Comparison of ENCODE assay signal across 26 cellular contexts in the genomic region with DNA sequence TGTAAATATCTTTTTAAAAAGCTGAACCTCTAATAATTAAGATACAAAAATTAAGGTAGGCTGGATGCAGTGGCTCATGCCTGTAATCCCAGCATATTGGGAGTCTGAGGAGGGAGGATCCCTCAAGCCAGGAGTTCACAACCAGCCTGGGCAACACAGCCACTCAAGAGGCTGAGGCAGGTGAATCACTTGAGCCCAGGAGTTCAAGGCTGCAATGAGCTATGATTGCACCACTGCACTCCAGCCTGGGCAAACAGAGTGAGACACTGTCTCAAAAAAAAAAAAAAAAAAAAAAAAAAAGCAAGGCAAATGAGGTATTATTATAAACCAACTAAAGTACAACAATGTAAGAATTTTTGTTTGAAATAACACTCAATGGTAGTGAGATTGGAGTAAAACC. TPM values are rescaled to one million over a fixed set of nuclear protein-coding genes. Genes with fewer than 3 reads are reported as not detected.
"Had no signal": no experiment of that assay in that cellular context is flagged by ENCODE, and none has a peak within 500 bp of the region (broad histone marks: within the 10 kb centered on the region; RNA-seq: fewer than 3 reads in every experiment).

No MANE protein-coding gene starts in this region.

- H3K9me3 ChIP-seq: body of pancreas, gastroesophageal sphincter, tibial nerve had no signal

- H3K27me3 ChIP-seq: body of pancreas, gastroesophageal sphincter, tibial nerve had no signal

- H3K36me3 ChIP-seq: gastroesophageal sphincter, tibial nerve had no signal

- DNase-seq: activated CD4-positive, alpha-beta T cell treated with anti-CD3 and anti-CD28 coated beads for 36 hours; activated CD4-positive, CD25-positive, alpha-beta regulatory T cell; activated CD8-positive, alpha-beta memory T cell treated with anti-CD3 and anti-CD28 coated beads, Interleukin-2, amount 10 ng/mL, durations not matched to agents 7 days and 5 days; activated CD8-positive, alpha-beta T cell treated with anti-CD3 and anti-CD28 coated beads, Interleukin-2, amount 10 ng/mL, durations not matched to agents 7 days and 5 days; activated naive CD8-positive, alpha-beta T cell treated with anti-CD3 and anti-CD28 coated beads, Interleukin-2, amount 50 U/mL, for 24 hours; activated T-cell treated with anti-CD3 and anti-CD28 coated beads, Interleukin-2, amount 50 U/mL, for 48 hours; aorta; body of pancreas; cortex of kidney; effector memory CD8-positive, alpha-beta T cell; hippocampal formation; kidney; retina; stimulated activated CD4-positive, alpha-beta T cell treated with anti-CD3 and anti-CD28 coated beads, Interleukin-1b, Interleukin-23, amount 100 ng/mL, for 48 hours; stimulated activated CD4-positive, alpha-beta T cell treated with anti-CD3 and anti-CD28 coated beads, Interleukin-4, amount 100 ng/mL, for 4 hours; stimulated activated CD8-positive, alpha-beta memory T cell treated with anti-CD3 and anti-CD28 coated beads, Interleukin-4, amount 100 ng/mL, for 48 hours; stimulated activated naive CD8-positive, alpha-beta T cell treated with anti-CD3 and anti-CD28 coated beads, Interleukin-15, amount 100 ng/mL, for 72 hours; substantia nigra; T-cell had no signal

- H3K27ac ChIP-seq: body of pancreas, gastroesophageal sphincter, tibial nerve had no signal

- H3K4me3 ChIP-seq: body of pancreas, gastroesophageal sphincter, lung, smooth muscle cell, tibial nerve had no signal

- FAIRE-seq: kidney had no signal

- H3K4me2 ChIP-seq: smooth muscle cell had no signal

- ATAC-seq: activated CD4-positive, alpha-beta T cell treated with anti-CD3 and anti-CD28 coated beads for 36 hours; activated CD8-positive, alpha-beta memory T cell treated with anti-CD3 and anti-CD28 coated beads, Interleukin-2, amount 10 ng/mL, durations not matched to agents 7 days and 5 days; activated CD8-positive, alpha-beta T cell treated with anti-CD3 and anti-CD28 coated beads, Interleukin-2, amount 10 ng/mL, durations not matched to agents 7 days and 5 days; activated naive CD8-positive, alpha-beta T cell treated with anti-CD3 and anti-CD28 coated beads, Interleukin-2, amount 50 U/mL, for 24 hours; body of pancreas; effector memory CD8-positive, alpha-beta T cell; gastroesophageal sphincter; stimulated activated memory B cell treated with anti-CD40 and anti-IgM and Interleukin-4, amounts not matched to agents 10 μg/mL and 1 μg/mL and 100 μg/mL, for 72 hours; stimulated activated naive CD8-positive, alpha-beta T cell treated with anti-CD3 and anti-CD28 coated beads, Interleukin-15, amount 100 ng/mL, for 72 hours; T-cell had no signal

RNA-seq across cellular contexts. Expression of gene EFHB, which starts 47.6 kb away (rescaled TPM):
- total RNA-seq: fibroblast of villous mesenchyme, urinary bladder had no signal
